9 cellular contexts compared by ENCODE assay signal in the genomic region with DNA sequence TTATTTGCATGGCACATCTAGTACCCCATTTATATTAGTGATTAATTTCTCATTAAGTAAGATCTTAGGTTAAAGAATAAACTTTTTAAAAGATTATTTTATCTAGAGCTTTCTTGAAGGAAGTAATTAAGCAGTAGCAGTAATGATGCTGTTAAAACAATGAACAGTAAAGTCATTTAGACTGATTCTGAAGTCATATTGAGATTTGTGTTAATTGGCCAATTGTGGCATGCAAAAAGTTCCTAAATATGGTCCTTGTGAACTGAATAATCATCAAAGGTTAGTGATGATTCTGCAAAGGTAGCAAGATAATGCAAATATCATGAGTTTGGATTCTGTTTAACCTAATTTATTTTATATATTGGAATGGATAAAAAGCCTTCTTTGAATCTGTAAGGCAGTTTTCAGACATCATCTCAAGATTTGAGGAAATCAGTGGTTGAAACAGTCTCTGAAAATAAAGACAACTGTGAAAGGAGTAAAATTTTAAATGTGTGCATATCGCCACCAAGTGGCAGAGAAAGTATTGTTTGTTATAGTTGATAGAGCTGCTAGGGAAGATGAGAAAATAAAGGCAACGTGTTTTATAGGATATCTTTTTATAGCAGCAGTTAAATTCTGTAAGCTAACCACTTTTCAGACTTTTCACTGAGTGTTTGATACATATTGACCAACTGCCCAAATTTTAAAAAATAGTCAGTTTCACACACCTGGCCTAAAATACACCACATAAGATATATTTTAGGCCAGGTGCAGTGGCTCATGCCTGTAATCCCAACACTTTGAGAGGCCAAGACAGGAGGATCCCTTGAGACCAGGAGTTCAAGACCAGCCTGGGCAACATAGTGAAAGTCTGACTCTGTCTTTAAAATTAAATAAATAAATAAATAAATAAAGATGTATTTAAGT.
DNase-seq lines count a peak whose midpoint lies in the region; ATAC-seq lines count a peak whose summit lies in the region.
"Had no signal": no experiment of that assay in that cellular context is flagged by ENCODE, and none has a peak within 500 bp of the region (broad histone marks: within the 10 kb centered on the region; RNA-seq: fewer than 3 reads in every experiment).

No MANE protein-coding gene starts in this region.

- H2BK5ac ChIP-seq in mesenchymal stem cell (ENCODE audit: low read depth, low read length, poor library complexity, severe bottlenecking) = no peak overlapping the region

- H3K4me1 ChIP-seq in Karpas-422 (ENCODE audit: low read length) (peaks cover 16% of the 10 kb centered on the region), mesenchymal stem cell (ENCODE audit: control insufficient read depth, insufficient read depth, low read depth, low read length) (no peaks in the 10 kb centered on the region)

- H3K4me3 ChIP-seq in Karpas-422 (ENCODE audit: low read length) = no peak overlapping the region
- H3K4me3 ChIP-seq in mesenchymal stem cell (ENCODE audit: insufficient read depth in 1 of 2, low read depth in 1 of 2, low read length in 2 of 2) = no peak overlapping the region
- H3K4me3 ChIP-seq: BLaER1 treated with 17β-estradiol and CSF1 and Interleukin-3, amounts not matched to agents 10 nM and 100 nM had no signal

- no peak overlapping the region for H2BK12ac ChIP-seq in mesenchymal stem cell (ENCODE audit: low read length in 2 of 2)

- H3K9me3 ChIP-seq in Karpas-422 (ENCODE audit: low read length) (no peaks in the 10 kb centered on the region), mesenchymal stem cell (ENCODE audit: control insufficient read depth, low read length) (peaks cover 13% of the 10 kb centered on the region)

- WGBS in mesenchymal stem cell = 33% methylated on average over 2 of the region's 2 CpGs

- no peak overlapping the region for H2AFZ ChIP-seq in Karpas-422 (ENCODE audit: low read length)
- no peak overlapping the region for H2AFZ ChIP-seq in mesenchymal stem cell (ENCODE audit: low read depth, low read length)

- H4K20me1 ChIP-seq in Karpas-422 (ENCODE audit: insufficient read depth, low read depth, low read length) = no peaks in the 10 kb centered on the region

- no peak overlapping the region for H2BK15ac ChIP-seq in mesenchymal stem cell (ENCODE audit: low read depth, poor library complexity, severe bottlenecking)

- no peak overlapping the region for H3K18ac ChIP-seq in mesenchymal stem cell (ENCODE audit: low read depth in 1 of 2, low read length in 2 of 2)

- no peak overlapping the region for H3K9ac ChIP-seq in Karpas-422 (ENCODE audit: low read length)
- peak overlapping the region; percentile 65 for H3K9ac ChIP-seq in mesenchymal stem cell (ENCODE audit: low read length)
- H3K9ac ChIP-seq: BLaER1 treated with 17β-estradiol and CSF1 and Interleukin-3, amounts not matched to agents 10 nM and 100 nM had no signal

- H3K79me2 ChIP-seq in Karpas-422 (ENCODE audit: low read length) = no peaks in the 10 kb centered on the region; the same call in 1 of the 2 replicates

- H3K27me3 ChIP-seq in Karpas-422 (ENCODE audit: low read length) (no peaks in the 10 kb centered on the region), mesenchymal stem cell (ENCODE audit: control insufficient read depth in 1 of 2, insufficient read depth in 1 of 2, low read length in 2 of 2) (no peaks in the 10 kb centered on the region)
- H3K27me3 ChIP-seq: BLaER1 treated with 17β-estradiol and CSF1 and Interleukin-3, amounts not matched to agents 10 nM and 100 nM had no signal

- H4K8ac ChIP-seq in mesenchymal stem cell (ENCODE audit: low read length) = no peak overlapping the region

- DNase-seq in NCI-H1105 treated with DMSO at 0.1 percent for 48 hours (lab: John Stamatoyannopoulos, UW) = peak; percentile 31
- no peak for DNase-seq in NCI-H1105 (lab: John Stamatoyannopoulos, UW)
- DNase-seq in Karpas-422 = peak; percentile 83
- DNase-seq in RKO (ENCODE audit: low spot score) = peak; percentile 72
- peak; percentile 68 for DNase-seq in dermis blood vessel endothelial cell
- peak; percentile 72 for DNase-seq in mesenchymal stem cell

- no peak overlapping the region for H3K23ac ChIP-seq in mesenchymal stem cell (ENCODE audit: low read length in 2 of 2)

- no peak overlapping the region for H3K4me2 ChIP-seq in Karpas-422 (ENCODE audit: low read depth, low read length, poor library complexity, severe bottlenecking)
- H3K4me2 ChIP-seq in mesenchymal stem cell (ENCODE audit: low read length, poor library complexity, severe bottlenecking) = no peak overlapping the region
- H3K4me2 ChIP-seq: BLaER1 treated with 17β-estradiol and CSF1 and Interleukin-3, amounts not matched to agents 10 nM and 100 nM had no signal

- peaks cover 15% of the 10 kb centered on the region for H3K36me3 ChIP-seq in Karpas-422 (ENCODE audit: insufficient read depth, low read length)
- H3K36me3 ChIP-seq in mesenchymal stem cell (ENCODE audit: control insufficient read depth in 1 of 2, insufficient read depth in 2 of 2, low read depth in 1 of 2, low read length in 2 of 2) = peaks cover 16 to 92% of the 10 kb centered on the region in 2 experiments

- no peak overlapping the region for H3K27ac ChIP-seq in Karpas-422 (ENCODE audit: low read length)
- H3K27ac ChIP-seq in mesenchymal stem cell (ENCODE audit: low read length, poor library complexity, severe bottlenecking) = no peak overlapping the region
- H3K27ac ChIP-seq: BLaER1 treated with 17β-estradiol and CSF1 and Interleukin-3, amounts not matched to agents 10 nM and 100 nM had no signal

- H2AK5ac ChIP-seq in mesenchymal stem cell (ENCODE audit: low read length, severe bottlenecking) = no peak overlapping the region

- no peaks in the 10 kb centered on the region for H3K9me2 ChIP-seq in Karpas-422 (replicated peaks; ENCODE audit: insufficient read depth, low read length)

- no peak overlapping the region for H2BK120ac ChIP-seq in mesenchymal stem cell (ENCODE audit: low read depth, low read length)

- ATAC-seq in GM19035 (IDR thresholded peaks at IDR 0.05; ENCODE audit: unreplicated experiment) (peak; percentile 66), GM21825 (IDR thresholded peaks at IDR 0.05; ENCODE audit: unreplicated experiment) (no peak)

- H4K91ac ChIP-seq in mesenchymal stem cell (ENCODE audit: low read length) = no peak overlapping the region

- peaks cover 14% of the 10 kb centered on the region for H3K79me1 ChIP-seq in mesenchymal stem cell (replicated peaks; ENCODE audit: low read length, poor library complexity, severe bottlenecking)

- H3K14ac ChIP-seq in mesenchymal stem cell (ENCODE audit: low read length in 2 of 2) = no peak overlapping the region

- no peak overlapping the region for H3K4ac ChIP-seq in mesenchymal stem cell (ENCODE audit: low read depth in 1 of 2, low read length in 2 of 2)
